9 cellular contexts compared by ENCODE assay signal in the genomic region with DNA sequence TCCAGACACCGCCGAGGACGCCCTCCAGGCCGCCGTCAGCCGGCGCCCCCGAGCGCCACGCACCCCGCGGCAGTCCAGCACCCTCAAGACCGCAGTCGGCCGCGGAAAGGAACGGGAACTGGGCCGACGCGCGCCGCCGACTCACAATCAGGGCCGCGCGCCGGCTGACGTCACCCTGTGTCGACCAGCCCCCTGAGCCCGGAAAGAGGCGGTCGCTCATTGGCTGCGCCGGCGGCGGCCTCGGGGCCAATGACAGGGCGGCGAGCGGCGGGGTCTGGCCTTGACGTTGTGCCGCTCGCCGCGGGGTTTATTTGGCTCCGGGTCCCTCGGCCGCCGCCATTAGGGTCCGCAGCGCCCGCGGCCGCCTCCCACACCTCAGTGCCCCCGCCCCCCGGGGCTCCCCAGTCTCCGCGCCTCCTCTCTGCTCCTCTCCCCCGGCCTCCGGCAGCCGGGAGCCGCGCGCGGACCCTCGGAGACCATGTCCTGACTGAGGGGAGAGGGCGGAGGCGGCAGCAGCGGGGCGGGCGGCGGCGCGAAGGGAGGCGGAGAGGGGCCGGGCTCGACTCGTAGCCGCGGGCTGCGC. TPM values are rescaled to one million over a fixed set of nuclear protein-coding genes. Genes with fewer than 3 reads are reported as not detected.
DNase-seq lines count a peak whose midpoint lies in the region; ATAC-seq, FAIRE-seq and TF ChIP-seq lines count a peak whose summit lies in the region.
"Had no signal": no experiment of that assay in that cellular context is flagged by ENCODE, and none has a peak within 500 bp of the region (broad histone marks: within the 10 kb centered on the region; RNA-seq: fewer than 3 reads in every experiment).

No MANE protein-coding gene starts in this region.

- peak overlapping the region; percentile 77 to 84 for H3K4me3 ChIP-seq in kidney (ENCODE audit: low read length in 2 of 2)

- peak overlapping the region; percentile 84 to 96 for H3K9ac ChIP-seq in kidney (ENCODE audit: low read length in 2 of 2)

- peak; percentile 99 for DNase-seq in AG20443 (ENCODE audit: low spot score)
- DNase-seq in NCI-H446 treated with DMSO at 0.1 percent for 48 hours (lab: John Stamatoyannopoulos, UW) = peak; percentile 77
- peak; percentile 96 for DNase-seq in activated CD4-positive, alpha-beta T cell treated with anti-CD3 and anti-CD28 coated beads for 1 hour
- DNase-seq in cerebellum (ENCODE audit: low spot score) = peak; percentile 99
- peak; percentile 99 for DNase-seq in kidney
- peak; percentile 92 to 97 for DNase-seq in stimulated activated CD4-positive, alpha-beta T cell treated with anti-CD3 and anti-CD28 coated beads, Interleukin-15, amount 100 ng/mL, for 1 hour (ENCODE audit: low read depth in 1 of 2, low spot score in 1 of 2)

- H3K36me3 ChIP-seq in kidney (ENCODE audit: control insufficient read depth in 1 of 2, insufficient read depth in 2 of 2, low read length in 2 of 2) = no peaks in the 10 kb centered on the region

- peaks cover 2 to 3% of the 10 kb centered on the region in 2 donors for H3K4me1 ChIP-seq in kidney (ENCODE audit: control insufficient read depth in 1 of 2, insufficient read depth in 1 of 2, low read depth in 1 of 2, low read length in 2 of 2)

- H3K27ac ChIP-seq in kidney (ENCODE audit: low read depth in 2 of 2, low read length in 2 of 2) = peak overlapping the region; percentile 85 to 96

- H3K9me3 ChIP-seq in kidney (ENCODE audit: control insufficient read depth in 1 of 2, low read length in 2 of 2) = no peaks in the 10 kb centered on the region

- no peak for FAIRE-seq in kidney (lab: Jason Lieb, UNC)
- FAIRE-seq: colon had no signal

- no peak for TF ChIP-seq CTCF in kidney (IDR thresholded peaks at IDR 0.05; ENCODE audit: borderline replicate concordance, extremely low read depth, insufficient read depth)

- ATAC-seq in GM19035 (IDR thresholded peaks at IDR 0.05; ENCODE audit: unreplicated experiment) (peak; percentile 95), HG03342 (IDR thresholded peaks at IDR 0.05; ENCODE audit: unreplicated experiment) (peak; percentile 98)

- intact Hi-C loops in kidney (cut with DNase I) = no loop called here

RNA-seq across cellular contexts. Expression of gene ZRANB1, which starts 25.2 kb away (rescaled TPM):
- 45.7 TPM for total RNA-seq in cerebellum
- total RNA-seq in kidney = 17.5 TPM
- 8.9 TPM for polyA plus RNA-seq in kidney (ENCODE audit: insufficient read depth, low read depth, low replicate concordance)

Comparison
In these comparisons a context has a peak if more than half of its experiments do, and no peak if none do; other contexts are left out.
1. Peak in every context shown above with its lines: DNase-seq, ATAC-seq, H3K4me3 ChIP-seq and H3K27ac ChIP-seq.